ENCODE assay signal across 1 cellular context in genomic region chr6:68760941-68761676, GRCh38.
TF ChIP-seq lines count a peak whose summit lies in the region.

No MANE protein-coding gene starts in this region.

TF ChIP-seq in SK-N-SH treated with all-trans-retinoic acid at 6 μM for 48 hours, 23 proteins besides CTCF, POLR2A, EP300 and RAD21 (continued from another document):
- TF ChIP-seq, protein P1, sequence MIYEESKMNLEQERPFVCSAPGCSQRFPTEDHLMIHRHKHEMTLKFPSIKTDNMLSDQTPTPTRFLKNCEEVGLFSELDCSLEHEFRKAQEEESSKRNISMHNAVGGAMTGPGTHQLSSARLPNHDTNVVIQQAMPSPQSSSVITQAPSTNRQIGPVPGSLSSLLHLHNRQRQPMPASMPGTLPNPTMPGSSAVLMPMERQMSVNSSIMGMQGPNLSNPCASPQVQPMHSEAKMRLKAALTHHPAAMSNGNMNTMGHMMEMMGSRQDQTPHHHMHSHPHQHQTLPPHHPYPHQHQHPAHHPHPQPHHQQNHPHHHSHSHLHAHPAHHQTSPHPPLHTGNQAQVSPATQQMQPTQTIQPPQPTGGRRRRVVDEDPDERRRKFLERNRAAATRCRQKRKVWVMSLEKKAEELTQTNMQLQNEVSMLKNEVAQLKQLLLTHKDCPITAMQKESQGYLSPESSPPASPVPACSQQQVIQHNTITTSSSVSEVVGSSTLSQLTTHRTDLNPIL (CRISPR knock-in tag; IDR thresholded peaks at IDR 0.05; ENCODE audit: low read depth): no peak
- no peak for TF ChIP-seq OSR1 (CRISPR knock-in tag; IDR thresholded peaks at IDR 0.05)
- no peak for TF ChIP-seq ZC3H10 (CRISPR knock-in tag; IDR thresholded peaks at IDR 0.05)
- TF ChIP-seq TCF4 (CRISPR knock-in tag; IDR thresholded peaks at IDR 0.05; ENCODE audit: borderline replicate concordance): no peak
- TF ChIP-seq PATZ1 (CRISPR knock-in tag; IDR thresholded peaks at IDR 0.05; ENCODE audit: borderline replicate concordance): no peak
- no peak for TF ChIP-seq RARB (CRISPR knock-in tag; IDR thresholded peaks at IDR 0.05)
- no peak for TF ChIP-seq ZNF8 (CRISPR knock-in tag; IDR thresholded peaks at IDR 0.05)
